Comparison of ENCODE assay signal across 13 cellular contexts in the genomic region with DNA sequence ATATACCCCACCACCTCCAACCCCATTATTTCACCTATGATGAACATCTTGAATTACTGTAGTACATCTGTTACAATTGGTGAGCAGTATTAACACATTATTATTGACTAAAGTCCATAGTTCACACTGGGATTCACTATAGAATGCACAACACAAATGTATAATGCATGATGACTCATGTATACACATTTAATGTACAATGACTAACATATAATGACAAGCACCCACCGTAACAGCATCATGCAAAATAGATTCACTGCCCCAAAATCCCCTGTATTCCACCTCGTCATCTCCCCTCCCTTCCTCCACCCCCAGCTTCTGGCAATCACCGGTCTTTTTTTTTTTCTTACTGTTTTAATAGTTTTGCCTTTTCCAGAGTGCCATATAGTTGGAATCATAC. TPM values are rescaled to one million over a fixed set of nuclear protein-coding genes. Genes with fewer than 3 reads are reported as not detected.
A peak's percentile ranks its signal among the peaks of the same experiment; 100 is the strongest.
DNase-seq lines count a peak whose midpoint lies in the region; ATAC-seq, FAIRE-seq and TF ChIP-seq lines count a peak whose summit lies in the region.
"Had no signal": no experiment of that assay in that cellular context is flagged by ENCODE, and none has a peak within 500 bp of the region (broad histone marks: within the 10 kb centered on the region; RNA-seq: fewer than 3 reads in every experiment).

No MANE protein-coding gene starts in this region.

- no peaks in the 10 kb centered on the region for H3K36me3 Mint-ChIP-seq in activated T-cell treated with anti-CD3 and anti-CD28 coated beads, Interleukin-2, amount 50 U/mL, for 72 hours (ENCODE audit: insufficient read depth in 2 of 2)

- intact Hi-C loops in tibial artery (cut with DNase I; ENCODE audit: low total_unique reads) = loop anchor here (10.0 kb wide), 1 partner anchor 76 kb away; no protein-coding TSS in a partner anchor

- no peak overlapping the region for H3K27ac ChIP-seq in tibial artery
- H3K27ac ChIP-seq: ascending aorta, SK-N-MC had no signal

- H3K4me1 Mint-ChIP-seq in activated T-cell treated with anti-CD3 and anti-CD28 coated beads, Interleukin-2, amount 50 U/mL, for 72 hours (ENCODE audit: low read depth) = peaks cover 80% of the 10 kb centered on the region

- ATAC-seq in GM18867 (IDR thresholded peaks at IDR 0.05; ENCODE audit: unreplicated experiment) (peak; percentile 55), HG03060 (IDR thresholded peaks at IDR 0.05; ENCODE audit: low read depth, unreplicated experiment) (peak; percentile 58)
- ATAC-seq in activated T-cell treated with anti-CD3 and anti-CD28 coated beads, Interleukin-2, amount 50 U/mL, for 72 hours (replicated peaks in 1 of 2) = peak; percentile 92 to 96

- no peaks in the 10 kb centered on the region for H3K9me3 ChIP-seq in tibial artery
- H3K9me3 ChIP-seq: ascending aorta had no signal

- H3K27ac Mint-ChIP-seq in activated T-cell treated with anti-CD3 and anti-CD28 coated beads, Interleukin-2, amount 50 U/mL, for 72 hours = peak overlapping the region; percentile 61

- peaks cover 0 to 1% of the 10 kb centered on the region in 2 donors for H3K9me3 Mint-ChIP-seq in activated T-cell treated with anti-CD3 and anti-CD28 coated beads, Interleukin-2, amount 50 U/mL, for 72 hours

- H3K27me3 ChIP-seq in tibial artery = peaks cover 0 to 2% of the 10 kb centered on the region in 2 donors
- H3K27me3 ChIP-seq: ascending aorta had no signal

- H3K36me3 ChIP-seq in tibial artery = no peaks in the 10 kb centered on the region
- H3K36me3 ChIP-seq: ascending aorta had no signal

- DNase-seq in CD1c-positive myeloid dendritic cell (ENCODE audit: extremely low spot score) (peak; percentile 33), NCI-H2029 treated with DMSO at 0.1 percent for 48 hours (lab: John Stamatoyannopoulos, UW) (no peak), HTR-8/SVneo (ENCODE audit: insufficient read length, low spot score) (no peak), tibial artery (no peak), G401 (ENCODE audit: low spot score) (no peak)
- peak; percentile 63 to 75 for DNase-seq in activated T-cell treated with anti-CD3 and anti-CD28 coated beads, Interleukin-2, amount 50 U/mL, for 72 hours
- DNase-seq: COR-L47, H7, mesenchymal stem cell had no signal

- no peaks in the 10 kb centered on the region for H3K4me1 ChIP-seq in tibial artery
- H3K4me1 ChIP-seq: ascending aorta had no signal

- in situ Hi-C loops in G401 (cut with HindIII; ENCODE audit: low sequenced_read_pairs) = no loop called here

- peaks cover 17% of the 10 kb centered on the region for H3K27me3 Mint-ChIP-seq in activated T-cell treated with anti-CD3 and anti-CD28 coated beads, Interleukin-2, amount 50 U/mL, for 72 hours (ENCODE audit: low read depth)

- peak overlapping the region; percentile 5 to 52 for H3K4me3 Mint-ChIP-seq in activated T-cell treated with anti-CD3 and anti-CD28 coated beads, Interleukin-2, amount 50 U/mL, for 72 hours

- no peak for TF ChIP-seq CTCF in tibial artery (IDR thresholded peaks at IDR 0.05)

- FAIRE-seq in HTR-8/SVneo (lab: Jason Lieb, UNC) = no peak

- no peak overlapping the region for H3K4me3 ChIP-seq in tibial artery
- H3K4me3 ChIP-seq: ascending aorta, SK-N-MC had no signal

RNA-seq across cellular contexts. Expression of a gene that starts 47.1 kb away (rescaled TPM):
- 1 to 10 TPM; 8.1 to 8.5 TPM for total RNA-seq in activated T-cell treated with anti-CD3 and anti-CD28 coated beads, Interleukin-2, amount 50 U/mL, for 72 hours
- total RNA-seq in G401 (2014; rRNA removed; shearing (Covaris generic)) = 26.6 and 41.2 TPM in 2 replicates

Comparison
In these comparisons a context has a peak if more than half of its experiments do, and no peak if none do; other contexts are left out.
1. DNase-seq: peak in CD1c-positive myeloid dendritic cell (single experiment) and activated T-cell treated with anti-CD3 and anti-CD28 coated beads, Interleukin-2, amount 50 U/mL, for 72 hours (2 of 2); none in NCI-H2029 treated with DMSO at 0.1 percent for 48 hours (single experiment), HTR-8/SVneo (single experiment), tibial artery (0 of 2) and G401 (single experiment).
2. Peak in every context shown above with its lines, with median percentiles within 50 percentile points of each other: ATAC-seq.